In genomic region chrY:6902116-6902515, GRCh38 we compare ENCODE assay signal across 11 cellular contexts. TPM values are rescaled to one million over a fixed set of nuclear protein-coding genes. Genes with fewer than 3 reads are reported as not detected.
"Had no signal": no experiment of that assay in that cellular context is flagged by ENCODE, and none has a peak within 500 bp of the region (broad histone marks: within the 10 kb centered on the region; RNA-seq: fewer than 3 reads in every experiment).

No MANE protein-coding gene starts in this region.

RNA-seq across cellular contexts. Expression of gene TBL1Y, which starts 8.4 kb away (rescaled TPM):
- total RNA-seq: PC-3, PC-9, Peyer's patch, Right ventricle myocardium superior, RPMI7951, SJCRH30, SJSA1, SK-MEL-5 had no signal
- polyA plus RNA-seq: SK-N-SH had no signal

RNA-seq across cellular contexts. Expression of gene AMELY, which starts 9.4 kb away (rescaled TPM):
- total RNA-seq: OCI-LY7, PC-3, PC-9, Peyer's patch, Right ventricle myocardium inferior, Right ventricle myocardium superior, RPMI7951, SJCRH30, SJSA1, SK-MEL-5 had no signal
- polyA plus RNA-seq: SK-N-SH had no signal
